In genomic region chr1:94299627-94300552, GRCh38 we compare ENCODE assay signal across 9 cellular contexts.
A peak's percentile ranks its signal among the peaks of the same experiment; 100 is the strongest.
DNase-seq lines count a peak whose midpoint lies in the region; ATAC-seq and TF ChIP-seq lines count a peak whose summit lies in the region.
"Had no signal": no experiment of that assay in that cellular context is flagged by ENCODE, and none has a peak within 500 bp of the region (broad histone marks: within the 10 kb centered on the region; RNA-seq: fewer than 3 reads in every experiment).

No MANE protein-coding gene starts in this region.

- H3K9ac ChIP-seq in GM23248: 0 out of 2 replicates have a peak overlapping the region, but pooled peaks have one; percentile 40

- H4K20me1 ChIP-seq in GM23248 (ENCODE audit: insufficient read depth): no peaks in the 10 kb centered on the region

- no peaks in the 10 kb centered on the region for H3K9me3 ChIP-seq in GM23248 (ENCODE audit: low read depth)
- H3K9me3 ChIP-seq in psoas muscle: no peaks in the 10 kb centered on the region
- no peaks in the 10 kb centered on the region for H3K9me3 ChIP-seq in A673 (ENCODE audit: low read depth, low read length, poor library complexity, severe bottlenecking)

- no peak overlapping the region for H3K27ac Mint-ChIP-seq in activated T-helper 17 cell treated with anti-CD3 and anti-CD28 coated beads, Interleukin-2, amount 50 U/mL, for 72 hours

- H3K27ac ChIP-seq in GM23248 (peak overlapping the region; percentile 60), psoas muscle (peak overlapping the region; percentile 50), A673 (ENCODE audit: low read depth, low read length, poor library complexity, severe bottlenecking) (no peak overlapping the region)

- peak overlapping the region; percentile 70 for H3K4me2 ChIP-seq in GM23248 (ENCODE audit: unreplicated experiment)

- no peaks in the 10 kb centered on the region for H3K36me3 ChIP-seq in GM23248 (ENCODE audit: low read depth)
- H3K36me3 ChIP-seq in psoas muscle (ENCODE audit: insufficient read depth in 1 of 2, low read depth in 1 of 2): no peaks in the 10 kb centered on the region
- no peaks in the 10 kb centered on the region for H3K36me3 ChIP-seq in A673 (ENCODE audit: insufficient read depth, low read length, poor library complexity, severe bottlenecking)

- no TSS peak for BruUV-seq in A673 (replicated peaks; lab: Mats Ljungman, UMichigan)

- H3F3A ChIP-seq in GM23248 (ENCODE audit: insufficient read depth): peaks cover 57% of the 10 kb centered on the region

- POLR2A ChIA-PET in A673 (lab: Charles Lee; ENCODE audit: low non-redundant PET): no interaction called here

- in situ Hi-C loops in GM23248 (cut with MboI): no loop called here

- H3K27me3 Mint-ChIP-seq in activated T-helper 17 cell treated with anti-CD3 and anti-CD28 coated beads, Interleukin-2, amount 50 U/mL, for 72 hours: peaks cover 15% of the 10 kb centered on the region

- DNase-seq in GM23248 (peak; percentile 71), SW 1271 (lab: John Stamatoyannopoulos, UW) (peak; percentile 18 to 78), Right ventricle myocardium superior (no peak), psoas muscle (no peak), HuH-7.5 (ENCODE audit: low spot score) (no peak), A673 (ENCODE audit: low spot score) (no peak)
- DNase-seq: DMS79 treated with DMSO at 0.1 percent for 48 hours had no signal

- CTCF ChIA-PET in A673 (lab: Charles Lee): no interaction called here

- H3K9me3 Mint-ChIP-seq in activated T-helper 17 cell treated with anti-CD3 and anti-CD28 coated beads, Interleukin-2, amount 50 U/mL, for 72 hours: no peaks in the 10 kb centered on the region

- 0 out of 2 replicates have a peak, but pooled peaks cover 4% of the 10 kb centered on the region for H3K9me2 ChIP-seq in GM23248 (ENCODE audit: insufficient read depth)

- H3K79me2 ChIP-seq in GM23248 (ENCODE audit: insufficient read depth): no peaks in the 10 kb centered on the region

- H3K27me3 ChIP-seq in GM23248 (replicated peaks; ENCODE audit: insufficient read depth) (no peaks in the 10 kb centered on the region), psoas muscle (ENCODE audit: insufficient read depth in 3 of 3, low read length in 2 of 3) (no peaks in the 10 kb centered on the region), A673 (replicated peaks; ENCODE audit: insufficient read depth, low read depth, low read length, poor library complexity) (no peaks in the 10 kb centered on the region)

- intact Hi-C loops in Right ventricle myocardium superior (cut with DNase I): no loop called here
- intact Hi-C loops in psoas muscle (cut with DNase I): no loop called here
- intact Hi-C loops in A673 (cut with micrococcal nuclease; ENCODE audit: unreplicated experiment): no loop called here

- ATAC-seq in Right ventricle myocardium superior (ENCODE audit: poor library complexity): peak; percentile 64
- ATAC-seq in psoas muscle: peak in 3 of 4 donors; percentile 19 to 42 (median 40)
- ATAC-seq in activated T-helper 17 cell treated with anti-CD3 and anti-CD28 coated beads, Interleukin-2, amount 50 U/mL, for 72 hours (replicated peaks): no peak
- ATAC-seq in HG03097 (IDR thresholded peaks at IDR 0.05; ENCODE audit: low FRiP score, unreplicated experiment): no peak

- H2AFZ ChIP-seq in GM23248: 0 out of 2 replicates have a peak overlapping the region, but pooled peaks have one; percentile 43

- no peaks in the 10 kb centered on the region for H3K4me1 Mint-ChIP-seq in activated T-helper 17 cell treated with anti-CD3 and anti-CD28 coated beads, Interleukin-2, amount 50 U/mL, for 72 hours

- WGBS in GM23248 (ENCODE audit: low coverage in 1 of 2, low lambda C conversion rate in 2 of 2, missing lambda C conversion rate in 2 of 2), 2 experiments: 48 to 51% methylated on average over 6 of the region's 6 CpGs
- WGBS in psoas muscle, 3 donors: 63 to 67% (median 64%) methylated on average over 6 of the region's 6 CpGs

- no peak overlapping the region for H3K4me3 Mint-ChIP-seq in activated T-helper 17 cell treated with anti-CD3 and anti-CD28 coated beads, Interleukin-2, amount 50 U/mL, for 72 hours

- H3K4me1 ChIP-seq in GM23248 (ENCODE audit: insufficient read depth) (peaks cover 70% of the 10 kb centered on the region), psoas muscle (peaks cover 24% of the 10 kb centered on the region), A673 (ENCODE audit: insufficient read depth, low read length, poor library complexity, severe bottlenecking) (no peaks in the 10 kb centered on the region)

- no peak overlapping the region for H3K4me3 ChIP-seq in GM23248
- H3K4me3 ChIP-seq in psoas muscle: no peak overlapping the region
- H3K4me3 ChIP-seq in A673 (ENCODE audit: low read depth, low read length, poor library complexity, severe bottlenecking): no peak overlapping the region

- H3K36me3 Mint-ChIP-seq in activated T-helper 17 cell treated with anti-CD3 and anti-CD28 coated beads, Interleukin-2, amount 50 U/mL, for 72 hours (ENCODE audit: low read depth): no peaks in the 10 kb centered on the region

- TF ChIP-seq CTCF in psoas muscle (IDR thresholded peaks at IDR 0.05) (no peak), A673 (conservative IDR thresholded peaks at IDR 0.05; ENCODE audit: low read depth, low read length) (no peak)

Comparison
In these comparisons a context has a peak if more than half of its experiments do, and no peak if none do; other contexts are left out.
1. DNase-seq: peak in GM23248 (single experiment) and SW 1271 (2 of 2); none in Right ventricle myocardium superior (single experiment), psoas muscle (0 of 2), HuH-7.5 (single experiment) and A673 (single experiment).
2. ATAC-seq: peak in Right ventricle myocardium superior (single experiment) and psoas muscle (3 of 4); none in activated T-helper 17 cell treated with anti-CD3 and anti-CD28 coated beads, Interleukin-2, amount 50 U/mL, for 72 hours (single experiment) and HG03097 (single experiment).